In genomic region chr7:101245147-101245668, GRCh38 we compare ENCODE assay signal across 2 cellular contexts.
A peak's percentile ranks its signal among the peaks of the same experiment; 100 is the strongest.
TF ChIP-seq lines count a peak whose summit lies in the region.

No MANE protein-coding gene starts in this region.

TF ChIP-seq in GM23338, 12 proteins besides CTCF, POLR2A, EP300 and RAD21 (continued from another document):
- TF ChIP-seq, protein P1, sequence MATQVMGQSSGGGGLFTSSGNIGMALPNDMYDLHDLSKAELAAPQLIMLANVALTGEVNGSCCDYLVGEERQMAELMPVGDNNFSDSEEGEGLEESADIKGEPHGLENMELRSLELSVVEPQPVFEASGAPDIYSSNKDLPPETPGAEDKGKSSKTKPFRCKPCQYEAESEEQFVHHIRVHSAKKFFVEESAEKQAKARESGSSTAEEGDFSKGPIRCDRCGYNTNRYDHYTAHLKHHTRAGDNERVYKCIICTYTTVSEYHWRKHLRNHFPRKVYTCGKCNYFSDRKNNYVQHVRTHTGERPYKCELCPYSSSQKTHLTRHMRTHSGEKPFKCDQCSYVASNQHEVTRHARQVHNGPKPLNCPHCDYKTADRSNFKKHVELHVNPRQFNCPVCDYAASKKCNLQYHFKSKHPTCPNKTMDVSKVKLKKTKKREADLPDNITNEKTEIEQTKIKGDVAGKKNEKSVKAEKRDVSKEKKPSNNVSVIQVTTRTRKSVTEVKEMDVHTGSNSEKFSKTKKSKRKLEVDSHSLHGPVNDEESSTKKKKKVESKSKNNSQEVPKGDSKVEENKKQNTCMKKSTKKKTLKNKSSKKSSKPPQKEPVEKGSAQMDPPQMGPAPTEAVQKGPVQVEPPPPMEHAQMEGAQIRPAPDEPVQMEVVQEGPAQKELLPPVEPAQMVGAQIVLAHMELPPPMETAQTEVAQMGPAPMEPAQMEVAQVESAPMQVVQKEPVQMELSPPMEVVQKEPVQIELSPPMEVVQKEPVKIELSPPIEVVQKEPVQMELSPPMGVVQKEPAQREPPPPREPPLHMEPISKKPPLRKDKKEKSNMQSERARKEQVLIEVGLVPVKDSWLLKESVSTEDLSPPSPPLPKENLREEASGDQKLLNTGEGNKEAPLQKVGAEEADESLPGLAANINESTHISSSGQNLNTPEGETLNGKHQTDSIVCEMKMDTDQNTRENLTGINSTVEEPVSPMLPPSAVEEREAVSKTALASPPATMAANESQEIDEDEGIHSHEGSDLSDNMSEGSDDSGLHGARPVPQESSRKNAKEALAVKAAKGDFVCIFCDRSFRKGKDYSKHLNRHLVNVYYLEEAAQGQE (IDR thresholded peaks at IDR 0.05; ENCODE audit: unreplicated experiment), result no peak
- TF ChIP-seq ZNF114 (CRISPR knock-in tag; IDR thresholded peaks at IDR 0.05) (0 out of 2 replicates have a peak, but pooled peaks have one; percentile 18), ZNF331 (CRISPR knock-in tag; IDR thresholded peaks at IDR 0.05; ENCODE audit: low read depth) (no peak)

TF ChIP-seq in SK-N-SH, 30 proteins besides CTCF, POLR2A, EP300 and RAD21 (continued from another document):
- peak; percentile 83 for TF ChIP-seq MXI1 (IDR thresholded peaks at IDR 0.05; ENCODE audit: low read depth, low read length)
- peak; percentile 3; the same call in 1 of the 2 replicates for TF ChIP-seq MAX (IDR thresholded peaks at IDR 0.05; ENCODE audit: low read depth)
- TF ChIP-seq NFIC (IDR thresholded peaks at IDR 0.05; ENCODE audit: borderline replicate concordance), result no peak
- TF ChIP-seq USF1 (IDR thresholded peaks at IDR 0.05; ENCODE audit: borderline replicate concordance, low read depth), result peak; percentile 78; the same call in 1 of the 2 replicates
- TF ChIP-seq EZH2phosphoT487 (IDR thresholded peaks at IDR 0.05; ENCODE audit: borderline replicate concordance, low read depth), result no peak
- TF ChIP-seq NRF1 (IDR thresholded peaks at IDR 0.05; ENCODE audit: low read depth, low read length), result peak; percentile 86
- TF ChIP-seq, protein P2, sequence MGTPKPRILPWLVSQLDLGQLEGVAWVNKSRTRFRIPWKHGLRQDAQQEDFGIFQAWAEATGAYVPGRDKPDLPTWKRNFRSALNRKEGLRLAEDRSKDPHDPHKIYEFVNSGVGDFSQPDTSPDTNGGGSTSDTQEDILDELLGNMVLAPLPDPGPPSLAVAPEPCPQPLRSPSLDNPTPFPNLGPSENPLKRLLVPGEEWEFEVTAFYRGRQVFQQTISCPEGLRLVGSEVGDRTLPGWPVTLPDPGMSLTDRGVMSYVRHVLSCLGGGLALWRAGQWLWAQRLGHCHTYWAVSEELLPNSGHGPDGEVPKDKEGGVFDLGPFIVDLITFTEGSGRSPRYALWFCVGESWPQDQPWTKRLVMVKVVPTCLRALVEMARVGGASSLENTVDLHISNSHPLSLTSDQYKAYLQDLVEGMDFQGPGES (IDR thresholded peaks at IDR 0.05; ENCODE audit: low read depth, low read length), result no peak
- TF ChIP-seq, protein P1 (IDR thresholded peaks at IDR 0.05; ENCODE audit: low read depth, low read length), result no peak; the same call in 1 of the 2 replicates
- no peak for TF ChIP-seq RXRA (IDR thresholded peaks at IDR 0.05; ENCODE audit: borderline replicate concordance, low read depth)
- no peak for TF ChIP-seq MEF2A (IDR thresholded peaks at IDR 0.05; ENCODE audit: borderline replicate concordance, low read depth)
- no peak for TF ChIP-seq RFX5 (IDR thresholded peaks at IDR 0.05; ENCODE audit: low read length)
- TF ChIP-seq GATA2 (CRISPR knock-in tag; IDR thresholded peaks at IDR 0.05), result no peak
- no peak for TF ChIP-seq JUND (IDR thresholded peaks at IDR 0.05)
